8 cellular contexts compared by ENCODE assay signal in genomic region chr11:118928108-118928869, GRCh38. TPM values are rescaled to one million over a fixed set of nuclear protein-coding genes. Genes with fewer than 3 reads are reported as not detected.
DNase-seq lines count a peak whose midpoint lies in the region; ATAC-seq and TF ChIP-seq lines count a peak whose summit lies in the region.

No MANE protein-coding gene starts in this region.

- ATAC-seq in HG02884 (IDR thresholded peaks at IDR 0.05; ENCODE audit: unreplicated experiment), result peak; percentile 35
- peak; percentile 75 to 78 for ATAC-seq in left cardiac atrium

- H3K27ac Mint-ChIP-seq in progenitor cell of endocrine pancreas, result peak overlapping the region; percentile 97

- peak overlapping the region; percentile 94 for H3K4me3 Mint-ChIP-seq in progenitor cell of endocrine pancreas (ENCODE audit: low read depth)

- no peaks in the 10 kb centered on the region for H3K36me3 Mint-ChIP-seq in progenitor cell of endocrine pancreas (ENCODE audit: insufficient read depth)

- H3K4me3 ChIP-seq in adrenal gland (peak overlapping the region; percentile 39 to 94 (median 69)), urinary bladder (ENCODE audit: low read depth, low read length) (peak overlapping the region; percentile 65)

- peak; percentile 15 to 74 for TF ChIP-seq POLR2A in adrenal gland (IDR thresholded peaks at IDR 0.05)

- no peaks in the 10 kb centered on the region for H3K9me3 ChIP-seq in adrenal gland (replicated peaks in 1 of 3)

- peaks cover 9% of the 10 kb centered on the region for H3K27me3 Mint-ChIP-seq in progenitor cell of endocrine pancreas

- 0 to 2% (median 0%) methylated on average over 11 to 32 of the region's 32 CpGs for WGBS in adrenal gland, 4 donors
- under 1% methylated on average over 32 of the region's 32 CpGs for WGBS in urinary bladder

- intact Hi-C loops in adrenal gland (cut with DNase I) (no loop called here), left cardiac atrium (cut with DNase I) (loop anchor here (1.0 to 5.0 kb wide), 3 partner anchors 19 to 269 kb away; partner anchors contain the start of gene DDX6 (in 1 of the 2))

- H3K4me1 ChIP-seq in adrenal gland (replicated peaks in 1 of 2) (peaks cover 21 to 23% of the 10 kb centered on the region in 2 donors), urinary bladder (ENCODE audit: insufficient read depth) (no peaks in the 10 kb centered on the region)

- H3K9me3 Mint-ChIP-seq in progenitor cell of endocrine pancreas (ENCODE audit: low read depth), result no peaks in the 10 kb centered on the region

- TF ChIP-seq CTCF in GM12872 (IDR thresholded peaks at IDR 0.05; ENCODE audit: insufficient read depth, low read depth, low read length) (peak; percentile 97), adrenal gland (IDR thresholded peaks at IDR 0.05) (peak; percentile 85 to 98 (median 96)), progenitor cell of endocrine pancreas (IDR thresholded peaks at IDR 0.05; ENCODE audit: unreplicated experiment) (peak; percentile 94)

- H3K36me3 ChIP-seq in adrenal gland (replicated peaks in 1 of 2), result no peaks in the 10 kb centered on the region
- no peaks in the 10 kb centered on the region for H3K36me3 ChIP-seq in urinary bladder (ENCODE audit: insufficient read depth)

- peaks cover 28% of the 10 kb centered on the region for H3K4me1 Mint-ChIP-seq in progenitor cell of endocrine pancreas (ENCODE audit: low read depth)

- DNase-seq in NCI-H146 treated with DMSO at 0.1 percent for 48 hours (lab: John Stamatoyannopoulos, UW; ENCODE audit: unreplicated experiment), result peak; percentile 84
- DNase-seq in T follicular helper cell (ENCODE audit: low read depth), result peak; percentile 97
- DNase-seq in adrenal gland, result peak; percentile 95 to 98 (median 97)
- DNase-seq in left cardiac atrium, result peak; percentile 90
- DNase-seq in progenitor cell of endocrine pancreas (ENCODE audit: low spot score, unreplicated experiment), result peak; percentile 89

- H3K27ac ChIP-seq in adrenal gland (peak overlapping the region; percentile 95 to 98 (median 97)), urinary bladder (ENCODE audit: low read depth) (peak overlapping the region; percentile 94)

- H3K27me3 ChIP-seq in adrenal gland, result no peaks in the 10 kb centered on the region

RNA-seq across cellular contexts. Expression of gene BCL9L, which starts 2.6 kb away (rescaled TPM):
- 100 to 1,000 TPM in 2 of 8 donors, 10 to 100 TPM in 6; 32.2 to 108 (median 60.5) TPM for total RNA-seq in adrenal gland
- 10 to 100 TPM in 2 of 3 donors, 1 to 10 TPM in 1; 7.8 to 47.7 (median 18.3) TPM for polyA plus RNA-seq in adrenal gland
- total RNA-seq in left cardiac atrium, result 10 to 100 TPM; 39.8 to 41.3 TPM
- total RNA-seq in progenitor cell of endocrine pancreas, result 26.4 and 30.3 TPM in 2 replicates
- 15.1 TPM for total RNA-seq in urinary bladder
- polyA plus RNA-seq in urinary bladder, result 48.1 TPM

RNA-seq across cellular contexts. Expression of gene UPK2, which starts 27.8 kb away (rescaled TPM):
- not detected for total RNA-seq in adrenal gland
- 1 to 10 TPM in 1 of 3 donors, under 1 TPM in 1, not detected in 1; 0.64 to 1.0 TPM for polyA plus RNA-seq in adrenal gland
- not detected for total RNA-seq in left cardiac atrium
- total RNA-seq in progenitor cell of endocrine pancreas, result 0.41 TPM in 1 of 2 replicates, not detected in the other
- total RNA-seq in urinary bladder, result 38.2 TPM
- 33.8 TPM for polyA plus RNA-seq in urinary bladder

RNA-seq across cellular contexts. Expression of gene FOXR1, which starts 43.3 kb away (rescaled TPM):
- not detected for total RNA-seq in adrenal gland
- polyA plus RNA-seq in adrenal gland, result not detected
- not detected for total RNA-seq in left cardiac atrium
- total RNA-seq in progenitor cell of endocrine pancreas, result not detected in 2 replicates
- total RNA-seq in urinary bladder, result not detected
- not detected for polyA plus RNA-seq in urinary bladder

RNA-seq across cellular contexts. Expression of gene CXCR5, which starts 44.6 kb away (rescaled TPM):
- total RNA-seq in adrenal gland, result under 1 TPM in 3 of 8 donors, not detected in 5; 0.04 to 0.11 (median 0.10) TPM
- under 1 TPM in 2 of 3 donors, not detected in 1; 0.24 to 0.27 TPM for polyA plus RNA-seq in adrenal gland
- not detected for total RNA-seq in left cardiac atrium
- total RNA-seq in progenitor cell of endocrine pancreas, result not detected in 2 replicates
- total RNA-seq in urinary bladder, result not detected
- 0.38 TPM for polyA plus RNA-seq in urinary bladder

Comparison
In these comparisons a context has a peak if more than half of its experiments do, and no peak if none do; other contexts are left out.
1. Peak in every context shown above with its lines: DNase-seq, ATAC-seq, H3K4me3 ChIP-seq and H3K27ac ChIP-seq.
2. RNA of gene UPK2, which starts 27.8 kb away (total RNA-seq): 38.2 TPM in urinary bladder (single experiment); 0.41 TPM in progenitor cell of endocrine pancreas, not detected in adrenal gland and not detected in left cardiac atrium; every median in the first group is over 10 times any median in the second.
3. intact Hi-C loops: an anchor here in left cardiac atrium (1.0 to 5.0 kb wide); none called in adrenal gland.